Comparison of ENCODE assay signal across 21 cellular contexts in the genomic region with DNA sequence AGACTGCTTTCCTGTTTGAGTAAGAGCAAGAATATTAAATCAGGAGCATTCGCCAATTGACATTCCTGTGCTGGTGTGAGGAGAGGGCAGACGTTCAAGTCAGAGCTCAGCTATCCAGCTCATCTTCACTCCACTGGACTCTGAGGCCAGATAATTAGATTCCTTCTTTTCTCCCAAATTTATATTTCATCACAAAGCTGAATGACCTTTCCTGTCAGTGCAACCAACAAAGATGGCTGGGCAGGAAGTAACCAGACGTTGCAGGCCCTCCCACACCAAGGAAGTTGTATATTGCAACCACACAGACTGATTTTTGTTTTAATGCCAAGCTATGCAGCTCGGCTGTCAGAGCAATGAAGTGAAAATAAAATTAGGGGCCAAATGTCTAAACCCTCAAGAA.
DNase-seq lines count a peak whose midpoint lies in the region; ATAC-seq and TF ChIP-seq lines count a peak whose summit lies in the region.
"Had no signal": no experiment of that assay in that cellular context is flagged by ENCODE, and none has a peak within 500 bp of the region (broad histone marks: within the 10 kb centered on the region; RNA-seq: fewer than 3 reads in every experiment).

No MANE protein-coding gene starts in this region.

- peak overlapping the region; percentile 23 for H3K27ac Mint-ChIP-seq in neural crest cell (ENCODE audit: unreplicated experiment)
- H3K27ac Mint-ChIP-seq in activated T-cell treated with anti-CD3 and anti-CD28 coated beads, Interleukin-2, amount 50 U/mL, for 72 hours = no peak overlapping the region
- H3K27ac Mint-ChIP-seq: activated naive CD4-positive, alpha-beta T cell treated with anti-CD3 and anti-CD28 coated beads for 36 hours; CD4-positive, alpha-beta memory T cell; endodermal cell had no signal

- H3K4me3 ChIP-seq in AG10803 (ENCODE audit: low read length) (no peak overlapping the region), choroid plexus epithelial cell (ENCODE audit: low read depth, low read length) (no peak overlapping the region)

- peaks cover 5% of the 10 kb centered on the region for H3K9me3 Mint-ChIP-seq in neural crest cell
- peaks cover 15 to 17% of the 10 kb centered on the region in 2 donors for H3K9me3 Mint-ChIP-seq in activated T-cell treated with anti-CD3 and anti-CD28 coated beads, Interleukin-2, amount 50 U/mL, for 72 hours

- peaks cover 3% of the 10 kb centered on the region for H3K36me3 Mint-ChIP-seq in neural crest cell (ENCODE audit: low read depth)
- H3K36me3 Mint-ChIP-seq in activated T-cell treated with anti-CD3 and anti-CD28 coated beads, Interleukin-2, amount 50 U/mL, for 72 hours (ENCODE audit: insufficient read depth in 2 of 2) = peaks cover 0 to 4% of the 10 kb centered on the region in 2 donors
- H3K36me3 Mint-ChIP-seq: CD4-positive, alpha-beta memory T cell had no signal

- no peaks in the 10 kb centered on the region for H3K27me3 Mint-ChIP-seq in neural crest cell (ENCODE audit: low read depth)
- H3K27me3 Mint-ChIP-seq in activated T-cell treated with anti-CD3 and anti-CD28 coated beads, Interleukin-2, amount 50 U/mL, for 72 hours (ENCODE audit: low read depth) = no peaks in the 10 kb centered on the region
- H3K27me3 Mint-ChIP-seq: CD4-positive, alpha-beta memory T cell had no signal

- no peak for ATAC-seq in activated T-cell treated with anti-CD3 and anti-CD28 coated beads, Interleukin-2, amount 50 U/mL, for 72 hours (replicated peaks in 1 of 2)
- ATAC-seq in HG03432 (IDR thresholded peaks at IDR 0.05; ENCODE audit: unreplicated experiment) = no peak
- ATAC-seq: foreskin keratinocyte had no signal

- TF ChIP-seq CTCF in AG10803 (conservative IDR thresholded peaks at IDR 0.05; ENCODE audit: low read length) (no peak), choroid plexus epithelial cell (conservative IDR thresholded peaks at IDR 0.05; ENCODE audit: low read depth, low read length) (no peak), neural crest cell (conservative IDR thresholded peaks at IDR 0.05) (no peak), GM20000 (IDR thresholded peaks at IDR 0.05; ENCODE audit: extremely low read depth, missing control alignments) (no peak)

- no peak overlapping the region for H3K4me3 Mint-ChIP-seq in neural crest cell
- H3K4me3 Mint-ChIP-seq in activated T-cell treated with anti-CD3 and anti-CD28 coated beads, Interleukin-2, amount 50 U/mL, for 72 hours = no peak overlapping the region
- H3K4me3 Mint-ChIP-seq: activated naive CD4-positive, alpha-beta T cell treated with anti-CD3 and anti-CD28 coated beads for 36 hours; CD4-positive, alpha-beta memory T cell; endodermal cell had no signal

- DNase-seq in AG10803 (ENCODE audit: low read depth) (peak; percentile 85), M059J (ENCODE audit: low read depth) (peak; percentile 17), choroid plexus epithelial cell (ENCODE audit: low read depth) (peak; percentile 23), neural crest cell (ENCODE audit: low read depth, low spot score) (no peak), mucosa of gallbladder (ENCODE audit: low spot score) (no peak), GM20000 (ENCODE audit: low spot score) (no peak)
- DNase-seq in activated T-cell treated with anti-CD3 and anti-CD28 coated beads, Interleukin-2, amount 50 U/mL, for 72 hours = no peak
- DNase-seq: ACHN; activated CD4-positive, alpha-beta T cell treated with anti-CD3 and anti-CD28 coated beads, Interleukin-2, amount 50 U/mL, for 4 hours; activated naive CD4-positive, alpha-beta T cell treated with anti-CD3 and anti-CD28 coated beads for 36 hours; activated T-cell treated with anti-CD3 and anti-CD28 coated beads for 4 hours; aorta; CD4-positive, alpha-beta memory T cell; endodermal cell; foreskin keratinocyte; left cardiac atrium; MV-4-11; NCI-H187 treated with DMSO at 0.1 percent for 48 hours; NCI-H446; NK-92 treated with Interleukin-12 subunit alpha and Interleukin-12 subunit beta, amount 100 ng/mL, for 24 hours had no signal

- H3K4me1 Mint-ChIP-seq in neural crest cell = peaks cover 4% of the 10 kb centered on the region
- no peaks in the 10 kb centered on the region for H3K4me1 Mint-ChIP-seq in activated T-cell treated with anti-CD3 and anti-CD28 coated beads, Interleukin-2, amount 50 U/mL, for 72 hours (ENCODE audit: low read depth)
- H3K4me1 Mint-ChIP-seq: CD4-positive, alpha-beta memory T cell; endodermal cell had no signal

Comparison
In these comparisons a context has a peak if more than half of its experiments do, and no peak if none do; other contexts are left out.
1. DNase-seq: peak in AG10803 (single experiment), M059J (single experiment) and choroid plexus epithelial cell (single experiment); none in neural crest cell (single experiment), mucosa of gallbladder (single experiment), activated T-cell treated with anti-CD3 and anti-CD28 coated beads, Interleukin-2, amount 50 U/mL, for 72 hours (0 of 2) and GM20000 (single experiment).